11 cellular contexts compared by ENCODE assay signal in the genomic region with DNA sequence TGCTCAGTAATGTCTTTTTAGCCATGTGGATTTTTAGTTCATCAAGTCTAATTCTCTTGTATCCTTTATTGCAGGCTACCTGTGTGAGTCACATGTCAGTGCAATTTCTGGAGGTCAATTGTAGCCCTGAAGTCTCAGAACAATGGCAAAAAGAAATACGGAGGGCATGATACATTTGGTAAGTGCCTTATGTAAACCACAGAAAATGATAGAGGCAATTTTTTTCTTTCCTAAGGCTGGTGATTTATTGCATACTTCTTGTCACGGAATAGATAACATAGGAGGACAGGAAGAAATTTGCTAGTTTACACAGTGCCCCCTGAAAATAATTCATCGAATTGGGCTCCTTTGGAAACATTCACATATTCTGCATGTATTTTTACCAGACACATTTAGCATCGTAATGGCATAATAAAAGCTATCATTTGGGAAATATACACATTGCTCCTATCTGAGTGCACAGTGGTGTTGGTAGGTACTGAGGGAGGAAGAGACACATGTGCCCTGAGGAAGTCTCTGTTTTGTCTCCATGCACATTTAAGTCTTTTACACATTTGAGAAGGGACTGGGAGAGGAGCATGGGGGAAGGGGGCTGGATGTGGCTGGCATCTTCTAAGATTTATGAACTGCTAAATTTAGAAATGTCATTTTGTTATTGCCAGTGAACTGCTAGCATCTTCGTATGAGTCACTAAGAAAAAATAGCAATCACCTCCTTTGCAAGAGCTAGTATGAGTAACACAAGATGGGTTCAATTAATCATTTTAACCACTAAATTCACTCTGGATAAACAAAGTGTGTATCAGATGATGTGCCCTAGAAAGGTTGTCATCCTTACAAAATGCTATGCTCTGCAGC.
DNase-seq lines count a peak whose midpoint lies in the region; ATAC-seq and TF ChIP-seq lines count a peak whose summit lies in the region.
"Had no signal": no experiment of that assay in that cellular context is flagged by ENCODE, and none has a peak within 500 bp of the region (broad histone marks: within the 10 kb centered on the region; RNA-seq: fewer than 3 reads in every experiment).

No MANE protein-coding gene starts in this region.

- no peak overlapping the region for H3K4me3 ChIP-seq in RWPE2 (ENCODE audit: severe bottlenecking)
- H3K4me3 ChIP-seq: right atrium auricular region had no signal

- DNase-seq in AG09319 (ENCODE audit: extremely low read depth, low read depth) (peak; percentile 52), HT1080 (ENCODE audit: low read depth) (peak; percentile 86), RWPE2 (ENCODE audit: low spot score) (no peak), islet precursor cell (peak; percentile 53), medulla oblongata (ENCODE audit: extremely low spot score) (no peak), NCI-H524 treated with DMSO at 0.1 percent for 48 hours (lab: John Stamatoyannopoulos, UW) (no peak)
- no peak for DNase-seq in stimulated activated CD8-positive, alpha-beta memory T cell treated with anti-CD3 and anti-CD28 coated beads, Interleukin-4, amount 100 ng/mL, for 48 hours
- no peak for DNase-seq in activated naive CD4-positive, alpha-beta T cell (lab: John Stamatoyannopoulos, UW)
- DNase-seq: DMS53, Karpas-422 had no signal

- no peaks in the 10 kb centered on the region for H3K9me3 ChIP-seq in RWPE2 (ENCODE audit: severe bottlenecking)
- H3K9me3 ChIP-seq: right atrium auricular region had no signal

- no peak for TF ChIP-seq CTCF in AG09319 (IDR thresholded peaks at IDR 0.05; ENCODE audit: low read depth, low read length)
- no peak for TF ChIP-seq CTCF in RWPE2 (IDR thresholded peaks at IDR 0.05; ENCODE audit: poor library complexity, severe bottlenecking)

- no peak overlapping the region for H3K27ac ChIP-seq in RWPE2 (ENCODE audit: poor library complexity, severe bottlenecking)
- H3K27ac ChIP-seq: right atrium auricular region had no signal

- H3K27me3 ChIP-seq in RWPE2 (ENCODE audit: insufficient read depth, poor library complexity, severe bottlenecking), result peaks cover 3% of the 10 kb centered on the region
- H3K27me3 ChIP-seq: right atrium auricular region had no signal

- peaks cover 12% of the 10 kb centered on the region for H3K4me1 ChIP-seq in RWPE2 (ENCODE audit: insufficient read depth, poor library complexity, severe bottlenecking)
- H3K4me1 ChIP-seq: right atrium auricular region had no signal

- peak; percentile 65 for ATAC-seq in RWPE2 (ENCODE audit: low read depth)

- no peaks in the 10 kb centered on the region for H3K36me3 ChIP-seq in RWPE2 (ENCODE audit: low read depth)
- H3K36me3 ChIP-seq: right atrium auricular region had no signal

Comparison
In these comparisons a context has a peak if more than half of its experiments do, and no peak if none do; other contexts are left out.
1. DNase-seq: peak in AG09319 (single experiment), HT1080 (single experiment) and islet precursor cell (single experiment); none in RWPE2 (single experiment), medulla oblongata (single experiment), stimulated activated CD8-positive, alpha-beta memory T cell treated with anti-CD3 and anti-CD28 coated beads, Interleukin-4, amount 100 ng/mL, for 48 hours (single experiment), activated naive CD4-positive, alpha-beta T cell (0 of 4) and NCI-H524 treated with DMSO at 0.1 percent for 48 hours (single experiment).